In genomic region chr3:126392246-126392645, GRCh38 we compare ENCODE assay signal across 21 cellular contexts. TPM values are rescaled to one million over a fixed set of nuclear protein-coding genes. Genes with fewer than 3 reads are reported as not detected.
DNase-seq lines count a peak whose midpoint lies in the region; ATAC-seq, FAIRE-seq and TF ChIP-seq lines count a peak whose summit lies in the region.
"Had no signal": no experiment of that assay in that cellular context is flagged by ENCODE, and none has a peak within 500 bp of the region (broad histone marks: within the 10 kb centered on the region; RNA-seq: fewer than 3 reads in every experiment).

No MANE protein-coding gene starts in this region.

- H3K79me1 ChIP-seq in H1 (ENCODE audit: low read depth, low read length) (no peaks in the 10 kb centered on the region), neuronal stem cell (ENCODE audit: low read depth, low read length) (no peaks in the 10 kb centered on the region)

- CTCF ChIA-PET in H1 (lab: Charles Lee; ENCODE audit: partially characterized antibody) = interaction anchor here (0.6 to 5.2 kb wide), 14 partner anchors 11 to 259 kb away, joined by 3 to 35 read pairs (median 3); partner anchors contain the start of gene KLF15

- H3K4ac ChIP-seq in H1 (replicated peaks; ENCODE audit: insufficient read length, low read depth, low read length) = no peak overlapping the region
- no peak overlapping the region for H3K4ac ChIP-seq in neuronal stem cell (ENCODE audit: low read length)

- no peaks in the 10 kb centered on the region for H3K79me2 ChIP-seq in H1 (ENCODE audit: control insufficient read depth in 1 of 2, insufficient read depth in 2 of 2, low read length in 2 of 2)

- H3K36me3 ChIP-seq in H1 (ENCODE audit: control insufficient read depth in 2 of 4, insufficient read depth in 4 of 4, low read length in 3 of 4) (no peaks in the 10 kb centered on the region), neuronal stem cell (replicated peaks in 1 of 2; ENCODE audit: control insufficient read depth in 2 of 2, insufficient read depth in 2 of 2, low read length in 2 of 2) (no peaks in the 10 kb centered on the region), stomach (no peaks in the 10 kb centered on the region)
- H3K36me3 ChIP-seq: BE2C, HAP-1 had no signal

- H2BK15ac ChIP-seq in H1 (ENCODE audit: low read length) (peak overlapping the region; percentile 19; the same call in 1 of the 2 replicates), neuronal stem cell (ENCODE audit: low read length) (peak overlapping the region; percentile 79)

- H3K9me3 ChIP-seq in H1 (ENCODE audit: insufficient read depth in 2 of 2, low read depth in 1 of 2, low read length in 1 of 2) (no peaks in the 10 kb centered on the region), neuronal stem cell (replicated peaks in 1 of 2; ENCODE audit: control insufficient read depth in 2 of 2, insufficient read depth in 1 of 2, low read depth in 1 of 2, low read length in 2 of 2) (no peaks in the 10 kb centered on the region), stomach (no peaks in the 10 kb centered on the region)
- H3K9me3 ChIP-seq: BE2C, Caco-2, HAP-1 had no signal

- H3K9ac ChIP-seq in H1 (replicated peaks in 1 of 4; ENCODE audit: extremely low read depth in 1 of 4, low read depth in 3 of 4, low read length in 3 of 4) (no peak overlapping the region), neuronal stem cell (ENCODE audit: low read depth, low read length, poor library complexity) (no peak overlapping the region)

- H4K20me1 ChIP-seq in H1 (replicated peaks in 1 of 2; ENCODE audit: control insufficient read depth in 1 of 2, insufficient read depth in 2 of 2, low read length in 2 of 2) = no peaks in the 10 kb centered on the region

- WGBS in H1 (ENCODE audit: extremely low coverage in 1 of 2, insufficient coverage in 1 of 2, insufficient read length in 1 of 2, insufficient replicate concordance in 2 of 2, low coverage in 1 of 2, low lambda C conversion rate in 2 of 2, missing lambda C conversion rate in 1 of 2), 2 experiments = 84% methylated on average over 12 of the region's 12 CpGs; no CpG with 5 or more reads in 1 of the 2 experiments
- WGBS in neuronal stem cell (ENCODE audit: extremely low coverage in 2 of 2, insufficient read length in 2 of 2, insufficient replicate concordance in 1 of 2), 2 donors = no CpG with 5 or more reads among the region's 12 CpGs
- 76 to 84% (median 78%) methylated on average over 12 of the region's 12 CpGs for WGBS in stomach, 5 donors

- no peak overlapping the region for H3K4me2 ChIP-seq in H1 (ENCODE audit: insufficient read depth in 1 of 2, low read depth in 2 of 2, low read length in 2 of 2)
- H3K4me2 ChIP-seq in neuronal stem cell (ENCODE audit: insufficient read depth, low read length, poor library complexity, severe bottlenecking) = no peak overlapping the region

- H2BK5ac ChIP-seq in H1 (ENCODE audit: low read depth, low read length) (no peak overlapping the region), neuronal stem cell (ENCODE audit: low read length) (no peak overlapping the region)

- H2BK12ac ChIP-seq in H1 (ENCODE audit: low read depth, low read length) (no peak overlapping the region), neuronal stem cell (ENCODE audit: low read length) (no peak overlapping the region)

- H3K27ac ChIP-seq in VCaP (peak overlapping the region; percentile 32), H1 (ENCODE audit: low read depth, low read length) (no peak overlapping the region), neuronal stem cell (replicated peaks; ENCODE audit: low read length) (no peak overlapping the region), stomach (no peak overlapping the region)

- no peak for FAIRE-seq in H1 (lab: Jason Lieb, UNC)
- FAIRE-seq: A204.1, D721Med, G401.6, GM12891, GM19239, HTR-8/SVneo had no signal

- H2BK120ac ChIP-seq in H1 (replicated peaks; ENCODE audit: low read depth, low read length) (no peak overlapping the region), neuronal stem cell (ENCODE audit: low read depth, low read length) (no peak overlapping the region)

- TF ChIP-seq CTCF in VCaP (conservative IDR thresholded peaks at IDR 0.05) = no peak
- TF ChIP-seq CTCF in H1 (IDR thresholded peaks at IDR 0.05; ENCODE audit: control extremely low read depth in 1 of 3, insufficient read depth in 1 of 3, low read depth in 1 of 3, low read length in 3 of 3) = no peak
- no peak for TF ChIP-seq CTCF in stomach (IDR thresholded peaks at IDR 0.05)

- peaks cover 9 to 40% (median 33%) of the 10 kb centered on the region in 4 experiments for H3K27me3 ChIP-seq in H1 (replicated peaks in 1 of 4; ENCODE audit: control insufficient read depth in 3 of 4, extremely low read depth in 1 of 4, insufficient read depth in 3 of 4, low read length in 3 of 4)
- H3K27me3 ChIP-seq in neuronal stem cell (ENCODE audit: control insufficient read depth in 3 of 3, insufficient read depth in 3 of 3, low read depth in 1 of 3, low read length in 3 of 3) = peaks cover 0 to 55% (median 8%) of the 10 kb centered on the region in 3 experiments
- H3K27me3 ChIP-seq in stomach = peaks cover 0 to 46% (median 19%) of the 10 kb centered on the region in 3 donors
- H3K27me3 ChIP-seq: BE2C had no signal

- H2BK20ac ChIP-seq in H1 (ENCODE audit: low read length) = no peak overlapping the region

- no peak overlapping the region for H3K56ac ChIP-seq in H1 (replicated peaks; ENCODE audit: insufficient read length, low read depth, low read length)

- H3K23ac ChIP-seq in H1 (ENCODE audit: insufficient read length) = no peak overlapping the region
- H3K23ac ChIP-seq in neuronal stem cell (ENCODE audit: low read depth, low read length, poor library complexity) = no peak overlapping the region

- no peak for TF ChIP-seq RAD21 in H1 (IDR thresholded peaks at IDR 0.05 in 1 of 2, conservative IDR thresholded peaks at IDR 0.05 in 1 of 2; ENCODE audit: low read depth in 2 of 2, low read length in 2 of 2)

- POLR2A ChIA-PET in H1 (lab: Charles Lee; ENCODE audit: partially characterized antibody) = interaction anchor here (0.6 kb wide), 1 partner anchor 26 kb away, joined by 3 read pairs; no protein-coding TSS in a partner anchor

- H4K8ac ChIP-seq in H1 (ENCODE audit: extremely low read depth, insufficient read depth, low read length) (no peak overlapping the region), neuronal stem cell (ENCODE audit: low read depth, low read length) (no peak overlapping the region)

- H3K18ac ChIP-seq in H1 (ENCODE audit: extremely low read depth, low read length) = no peak overlapping the region
- H3K18ac ChIP-seq in neuronal stem cell (ENCODE audit: low read length) = peak overlapping the region; percentile 62

- intact Hi-C loops in stomach (cut with DNase I; ENCODE audit: low total_unique reads) = loop anchor here (5.0 to 10.0 kb wide), 2 partner anchors 135 to 267 kb away; no protein-coding TSS in a partner anchor

- TF ChIP-seq POLR2A in H1 (IDR thresholded peaks at IDR 0.05; ENCODE audit: control extremely low read depth in 1 of 2, low read depth in 2 of 2, low read length in 2 of 2) = no peak
- no peak for TF ChIP-seq POLR2A in stomach (IDR thresholded peaks at IDR 0.05)

- peaks cover 0 to 12% (median 4%) of the 10 kb centered on the region in 4 experiments; a peak in 4 of 7 replicates for H3K4me1 ChIP-seq in H1 (replicated peaks in 1 of 4; ENCODE audit: control insufficient read depth in 3 of 4, insufficient read depth in 4 of 4, low read length in 3 of 4)
- H3K4me1 ChIP-seq in neuronal stem cell (ENCODE audit: control insufficient read depth in 2 of 2, insufficient read depth in 1 of 2, low read depth in 1 of 2, low read length in 2 of 2) = peaks cover 8 to 18% of the 10 kb centered on the region in 2 donors
- peaks cover 16 to 26% (median 22%) of the 10 kb centered on the region in 4 donors for H3K4me1 ChIP-seq in stomach
- H3K4me1 ChIP-seq: BE2C, Caco-2 had no signal

- H2AFZ ChIP-seq in H1 (ENCODE audit: low read length) (no peak overlapping the region), neuronal stem cell (ENCODE audit: low read length) (no peak overlapping the region)

- no peak for ATAC-seq in HG03175 (IDR thresholded peaks at IDR 0.05; ENCODE audit: unreplicated experiment)

- H3K23me2 ChIP-seq in H1 (ENCODE audit: low read depth, low read length) = peaks cover 6% of the 10 kb centered on the region; the same call in 1 of the 2 replicates

- DNase-seq in H1 (ENCODE audit: low read depth in 1 of 2, low spot score in 2 of 2) = no peak
- no peak for DNase-seq in neuronal stem cell (ENCODE audit: low spot score)
- peak; percentile 11 for DNase-seq in stomach
- DNase-seq in retina = no peak
- no peak for DNase-seq in NOMO-1 (lab: John Stamatoyannopoulos, UW; ENCODE audit: unreplicated experiment in 2 of 2)
- DNase-seq: ACHN; BE2C; C1 segment of cervical spinal cord; Caco-2; CD4-positive, CD25-positive, alpha-beta regulatory T cell; IMR-90 had no signal

- no peak overlapping the region for H4K5ac ChIP-seq in H1 (ENCODE audit: insufficient read length, low read depth, low read length)

- no peak overlapping the region for H4K91ac ChIP-seq in H1 (replicated peaks; ENCODE audit: insufficient read length, low read length)
- H4K91ac ChIP-seq in neuronal stem cell (ENCODE audit: low read depth, low read length, poor library complexity) = no peak overlapping the region

- no peak overlapping the region for H3K14ac ChIP-seq in H1 (ENCODE audit: insufficient read length)
- peak overlapping the region; percentile 48 for H3K14ac ChIP-seq in neuronal stem cell (ENCODE audit: low read length)

- TF ChIP-seq EP300 in H1 (IDR thresholded peaks at IDR 0.05; ENCODE audit: borderline replicate concordance in 1 of 2, low read depth in 2 of 2, low read length in 2 of 2) (no peak), stomach (IDR thresholded peaks at IDR 0.05) (no peak)

- H2AK5ac ChIP-seq in H1 (ENCODE audit: low read depth, low read length) (no peak overlapping the region), neuronal stem cell (ENCODE audit: low read depth, low read length) (no peak overlapping the region)

- no peak overlapping the region for H3K4me3 ChIP-seq in H1 (ENCODE audit: extremely low read depth in 1 of 4, insufficient read depth in 2 of 4, low read depth in 3 of 4, low read length in 4 of 4)
- no peak overlapping the region for H3K4me3 ChIP-seq in neuronal stem cell (ENCODE audit: low read length in 2 of 2)
- no peak overlapping the region for H3K4me3 ChIP-seq in stomach
- H3K4me3 ChIP-seq: HAP-1 had no signal

RNA-seq across cellular contexts. Expression of gene CFAP100, which starts 2.5 kb away (rescaled TPM):
- total RNA-seq in H1 (2021; fragmentation: NEBNext Ultra II Directional; extraction: Animal tissue kit (Norgen Biotek cat#: 25700)) = not detected in 2 replicates
- polyA plus RNA-seq in H1 (2011; rRNA removed) = 0.09 and 0.17 TPM in 2 replicates
- polyA plus RNA-seq in H1 (2011; cell fraction: cytosol; rRNA removed) = 0.12 TPM
- polyA plus RNA-seq in H1 (2011; cell fraction: nucleus; rRNA removed) = 0.68 TPM
- not detected in 4 replicates for polyA plus RNA-seq in H1 (2012, experiment 1 of 2)
- polyA plus RNA-seq in H1 (2012, experiment 2 of 2) = not detected
- 0.22 TPM for polyA plus RNA-seq in H1 (2013, experiment 1 of 2)
- polyA plus RNA-seq in H1 (2013, experiment 2 of 2) = 0.37 TPM
- polyA minus RNA-seq in H1 (2011; rRNA and poly(A)+ RNA removed) = 0.69 TPM in 1 of 2 replicates, not detected in the other
- polyA minus RNA-seq in H1 (2011; cell fraction: cytosol; rRNA and poly(A)+ RNA removed) = not detected
- not detected for polyA minus RNA-seq in H1 (2011; cell fraction: nucleus; rRNA and poly(A)+ RNA removed)
- 3.9 TPM for polyA plus RNA-seq in neuronal stem cell (2013, experiment 1 of 2)
- 2.8 TPM for polyA plus RNA-seq in neuronal stem cell (2013, experiment 2 of 2)
- total RNA-seq in stomach = not detected
- polyA plus RNA-seq in stomach = not detected
- total RNA-seq: Caco-2; CD4-positive, CD25-positive, alpha-beta regulatory T cell; H4; IMR-90 had no signal
- polyA plus RNA-seq: CD4-positive, CD25-positive, alpha-beta regulatory T cell; IMR-90 had no signal

RNA-seq across cellular contexts. Expression of gene KLF15, which starts 35.0 kb away (rescaled TPM):
- 17.4 and 19.5 TPM in 2 replicates for total RNA-seq in H1 (2021; fragmentation: NEBNext Ultra II Directional; extraction: Animal tissue kit (Norgen Biotek cat#: 25700))
- polyA plus RNA-seq in H1 (2011; rRNA removed) = 15.7 and 27.1 TPM in 2 replicates
- 18.4 TPM for polyA plus RNA-seq in H1 (2011; cell fraction: cytosol; rRNA removed)
- 25.2 TPM for polyA plus RNA-seq in H1 (2011; cell fraction: nucleus; rRNA removed)
- polyA plus RNA-seq in H1 (2012, experiment 1 of 2) = 9.7 to 11.7 TPM (median 11.4 TPM) in 4 replicates
- polyA plus RNA-seq in H1 (2012, experiment 2 of 2) = 12.0 TPM
- polyA plus RNA-seq in H1 (2013, experiment 1 of 2) = 7.1 TPM
- polyA plus RNA-seq in H1 (2013, experiment 2 of 2) = 6.9 TPM
- polyA minus RNA-seq in H1 (2011; rRNA and poly(A)+ RNA removed) = 5.5 and 8.5 TPM in 2 replicates
- 10.0 TPM for polyA minus RNA-seq in H1 (2011; cell fraction: cytosol; rRNA and poly(A)+ RNA removed)
- 19.5 TPM for polyA minus RNA-seq in H1 (2011; cell fraction: nucleus; rRNA and poly(A)+ RNA removed)
- polyA plus RNA-seq in neuronal stem cell (2013, experiment 1 of 2) = 6.0 TPM
- 5.6 TPM for polyA plus RNA-seq in neuronal stem cell (2013, experiment 2 of 2)
- 10 to 100 TPM in 4 of 5 donors, 1 to 10 TPM in 1; 4.6 to 82.9 (median 21.6) TPM for total RNA-seq in stomach
- polyA plus RNA-seq in stomach = 10 to 100 TPM; 13.6 to 16.7 (median 16.6) TPM
- total RNA-seq: CD4-positive, CD25-positive, alpha-beta regulatory T cell had no signal
- polyA plus RNA-seq: CD4-positive, CD25-positive, alpha-beta regulatory T cell had no signal
